8 cellular contexts compared by ENCODE assay signal in the genomic region with DNA sequence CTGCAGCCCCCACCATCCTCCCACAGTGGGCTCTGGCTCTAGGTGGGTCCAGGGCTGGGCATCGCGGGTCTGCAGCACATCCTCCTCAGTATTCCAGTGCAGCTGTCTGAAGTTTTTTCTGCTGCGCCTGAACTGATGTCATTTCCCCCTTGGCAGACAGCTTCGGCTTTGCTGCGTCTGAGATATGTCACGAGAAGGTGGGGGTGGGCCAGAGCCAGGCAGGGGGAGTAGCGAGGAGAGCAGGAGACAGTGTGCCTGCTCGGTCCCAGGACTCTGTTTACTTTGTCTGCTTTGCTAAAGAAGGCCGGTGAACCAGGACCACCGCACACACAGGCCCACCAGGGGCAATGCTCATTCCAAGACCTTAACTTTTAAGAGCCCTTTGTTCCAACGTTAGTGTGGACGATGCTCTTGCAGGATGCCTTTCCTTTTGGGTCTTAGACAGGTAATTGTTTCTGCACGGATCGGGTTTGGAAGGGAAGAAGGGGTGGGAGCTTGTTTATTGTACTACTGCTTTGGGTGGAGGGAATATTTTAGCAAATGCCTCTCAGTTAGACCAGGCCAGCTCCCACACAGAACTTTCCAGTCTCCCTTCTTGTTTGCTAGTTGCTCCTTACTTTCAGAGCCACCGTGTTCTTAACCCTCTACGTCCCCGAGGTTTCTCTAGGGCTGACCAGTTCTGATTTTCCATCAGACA. TPM values are rescaled to one million over a fixed set of nuclear protein-coding genes. Genes with fewer than 3 reads are reported as not detected.
A peak's percentile ranks its signal among the peaks of the same experiment; 100 is the strongest.
DNase-seq lines count a peak whose midpoint lies in the region; ATAC-seq and TF ChIP-seq lines count a peak whose summit lies in the region.

No MANE protein-coding gene starts in this region.

- H3K27ac ChIP-seq in CD4-positive, alpha-beta memory T cell (ENCODE audit: low read depth, low read length): no peak overlapping the region
- H3K27ac ChIP-seq in RWPE2 (ENCODE audit: poor library complexity, severe bottlenecking): peak overlapping the region; percentile 98
- peak overlapping the region; percentile 97 for H3K27ac ChIP-seq in ectodermal cell (ENCODE audit: insufficient read depth, low read depth, low read length, poor library complexity, severe bottlenecking)
- peak overlapping the region; percentile 94 to 99 for H3K27ac ChIP-seq in lung (ENCODE audit: low read depth in 1 of 2, low read length in 1 of 2)
- peak overlapping the region; percentile 99 for H3K27ac ChIP-seq in stomach smooth muscle (ENCODE audit: low read length)

- H3K4me1 Mint-ChIP-seq in CD4-positive, alpha-beta memory T cell: peaks cover 40 to 68% (median 55%) of the 10 kb centered on the region in 4 donors

- H3K27ac Mint-ChIP-seq in CD4-positive, alpha-beta memory T cell: peak overlapping the region in 5 of 7 donors; percentile 12 to 80 (median 66)

- H3K9ac ChIP-seq in stomach smooth muscle (ENCODE audit: low read length in 2 of 2): peak overlapping the region; percentile 96

- ATAC-seq in RWPE2 (ENCODE audit: low read depth) (peak; percentile 28; the same call in 2 of the 3 replicates), lung (ENCODE audit: insufficient read depth, low FRiP score) (no peak)

- H3K4me1 ChIP-seq in CD4-positive, alpha-beta memory T cell (ENCODE audit: insufficient read depth, low read length): peaks cover 35% of the 10 kb centered on the region
- peaks cover 68% of the 10 kb centered on the region for H3K4me1 ChIP-seq in RWPE2 (ENCODE audit: insufficient read depth, poor library complexity, severe bottlenecking)
- peaks cover 50% of the 10 kb centered on the region for H3K4me1 ChIP-seq in ectodermal cell (ENCODE audit: control insufficient read depth, insufficient read depth, low read length)
- H3K4me1 ChIP-seq in lung (ENCODE audit: control insufficient read depth in 2 of 2, insufficient read depth in 2 of 2, low read length in 2 of 2): peaks cover 34 to 35% of the 10 kb centered on the region in 2 donors
- H3K4me1 ChIP-seq in stomach smooth muscle (ENCODE audit: control insufficient read depth, insufficient read depth, low read length): peaks cover 73% of the 10 kb centered on the region

- H3K4me3 ChIP-seq in CD4-positive, alpha-beta memory T cell (ENCODE audit: low read length in 2 of 2): no peak overlapping the region
- H3K4me3 ChIP-seq in RWPE2 (ENCODE audit: severe bottlenecking): peak overlapping the region; percentile 2
- H3K4me3 ChIP-seq in ectodermal cell (ENCODE audit: insufficient read depth, low read depth, low read length): peak overlapping the region; percentile 26
- H3K4me3 ChIP-seq in lung: peak overlapping the region; percentile 26
- H3K4me3 ChIP-seq in stomach smooth muscle (ENCODE audit: low read length in 2 of 2): peak overlapping the region; percentile 83 to 87

- 14 to 16% methylated on average over 17 of the region's 17 CpGs for WGBS in ectodermal cell, 2 experiments
- 13 to 17% methylated on average over 17 of the region's 17 CpGs for WGBS in lung, 2 donors

- peaks cover 14 to 32% of the 10 kb centered on the region in 2 donors for H3K36me3 Mint-ChIP-seq in CD4-positive, alpha-beta memory T cell

- no peaks in the 10 kb centered on the region for H3K36me3 ChIP-seq in CD4-positive, alpha-beta memory T cell (ENCODE audit: insufficient read depth, low read length)
- H3K36me3 ChIP-seq in RWPE2 (ENCODE audit: low read depth) (no peaks in the 10 kb centered on the region), ectodermal cell (ENCODE audit: control insufficient read depth, insufficient read depth, low read length) (no peaks in the 10 kb centered on the region), lung (ENCODE audit: control insufficient read depth in 2 of 2, insufficient read depth in 2 of 2, low read length in 2 of 2) (no peaks in the 10 kb centered on the region), stomach smooth muscle (ENCODE audit: control insufficient read depth in 2 of 2, insufficient read depth in 2 of 2, low read length in 2 of 2) (peaks cover 2 to 3% of the 10 kb centered on the region in 2 donors)

- H3K27me3 Mint-ChIP-seq in CD4-positive, alpha-beta memory T cell: no peaks in the 10 kb centered on the region

- TF ChIP-seq CTCF in RWPE2 (IDR thresholded peaks at IDR 0.05; ENCODE audit: poor library complexity, severe bottlenecking) (no peak), lung (IDR thresholded peaks at IDR 0.05; ENCODE audit: control extremely low read depth, extremely low read depth) (no peak)

- H3K27me3 ChIP-seq in CD4-positive, alpha-beta memory T cell (ENCODE audit: insufficient read depth, low read length): no peaks in the 10 kb centered on the region
- H3K27me3 ChIP-seq in RWPE2 (ENCODE audit: insufficient read depth, poor library complexity, severe bottlenecking) (no peaks in the 10 kb centered on the region), ectodermal cell (ENCODE audit: control insufficient read depth, insufficient read depth, low read length, poor library complexity, severe bottlenecking) (no peaks in the 10 kb centered on the region), lung (ENCODE audit: control insufficient read depth, insufficient read depth) (no peaks in the 10 kb centered on the region), stomach smooth muscle (ENCODE audit: control insufficient read depth in 1 of 2, insufficient read depth in 2 of 2, low read length in 2 of 2) (no peaks in the 10 kb centered on the region)

- DNase-seq in CD4-positive, alpha-beta memory T cell: no peak
- DNase-seq in RWPE2 (ENCODE audit: low spot score) (no peak), lung (ENCODE audit: low spot score) (peak; percentile 44), dedifferentiated amniotic fluid mesenchymal stem cell (ENCODE audit: extremely low spot score) (no peak), NCI-H82 treated with DMSO at 0.1 percent for 48 hours (lab: John Stamatoyannopoulos, UW; ENCODE audit: unreplicated experiment) (no peak), NCI-H774 (lab: John Stamatoyannopoulos, UW) (no peak)

- intact Hi-C loops in CD4-positive, alpha-beta memory T cell (cut with micrococcal nuclease): no loop called here

- H3K9me3 ChIP-seq in CD4-positive, alpha-beta memory T cell (ENCODE audit: control insufficient read depth in 1 of 2, low read length in 2 of 2): no peaks in the 10 kb centered on the region
- H3K9me3 ChIP-seq in RWPE2 (ENCODE audit: severe bottlenecking): no peaks in the 10 kb centered on the region
- H3K9me3 ChIP-seq in ectodermal cell (ENCODE audit: control insufficient read depth, low read length): no peaks in the 10 kb centered on the region
- H3K9me3 ChIP-seq in lung (ENCODE audit: control insufficient read depth in 2 of 2, insufficient read depth in 1 of 2, low read length in 1 of 2): no peaks in the 10 kb centered on the region
- no peaks in the 10 kb centered on the region for H3K9me3 ChIP-seq in stomach smooth muscle (ENCODE audit: control insufficient read depth in 2 of 2, low read length in 2 of 2)

- CTCF ChIA-PET in CD4-positive, alpha-beta memory T cell (lab: Charles Lee; ENCODE audit: partially characterized antibody): interaction anchor here (1.3 kb wide), 1 partner anchor 25 kb away, joined by 3 read pairs; no protein-coding TSS in a partner anchor

- no peaks in the 10 kb centered on the region for H3K9me3 Mint-ChIP-seq in CD4-positive, alpha-beta memory T cell

- POLR2A ChIA-PET in CD4-positive, alpha-beta memory T cell (lab: Charles Lee; ENCODE audit: partially characterized antibody): no interaction called here

- peak overlapping the region in 2 of 8 donors; percentile 31 to 53 for H3K4me3 Mint-ChIP-seq in CD4-positive, alpha-beta memory T cell

RNA-seq across cellular contexts. Expression of gene WBP1L, which starts 32.4 kb away (rescaled TPM):
- total RNA-seq in CD4-positive, alpha-beta memory T cell: 10 to 100 TPM; 39.3 to 41.1 TPM
- 10 to 100 TPM; 25.7 to 34.3 TPM for polyA plus RNA-seq in CD4-positive, alpha-beta memory T cell
- 31.7 TPM for polyA plus RNA-seq in ectodermal cell (2013, experiment 1 of 4)
- 37.3 TPM for polyA plus RNA-seq in ectodermal cell (2013, experiment 2 of 4)
- polyA plus RNA-seq in ectodermal cell (2013, experiment 3 of 4): 23.9 TPM
- 28.6 TPM for polyA plus RNA-seq in ectodermal cell (2013, experiment 4 of 4)
- total RNA-seq in lung: 10 to 100 TPM; 42.7 to 47.6 TPM
- polyA plus RNA-seq in lung: 10 to 100 TPM; 19.1 to 52.3 TPM

Comparison
In these comparisons a context has a peak if more than half of its experiments do, and no peak if none do; other contexts are left out.
1. H3K4me3 ChIP-seq: peak in RWPE2 (single experiment), ectodermal cell (single experiment), lung (single experiment) and stomach smooth muscle (2 of 2); none in CD4-positive, alpha-beta memory T cell (0 of 2).